8 cellular contexts compared by ENCODE assay signal in the genomic region with DNA sequence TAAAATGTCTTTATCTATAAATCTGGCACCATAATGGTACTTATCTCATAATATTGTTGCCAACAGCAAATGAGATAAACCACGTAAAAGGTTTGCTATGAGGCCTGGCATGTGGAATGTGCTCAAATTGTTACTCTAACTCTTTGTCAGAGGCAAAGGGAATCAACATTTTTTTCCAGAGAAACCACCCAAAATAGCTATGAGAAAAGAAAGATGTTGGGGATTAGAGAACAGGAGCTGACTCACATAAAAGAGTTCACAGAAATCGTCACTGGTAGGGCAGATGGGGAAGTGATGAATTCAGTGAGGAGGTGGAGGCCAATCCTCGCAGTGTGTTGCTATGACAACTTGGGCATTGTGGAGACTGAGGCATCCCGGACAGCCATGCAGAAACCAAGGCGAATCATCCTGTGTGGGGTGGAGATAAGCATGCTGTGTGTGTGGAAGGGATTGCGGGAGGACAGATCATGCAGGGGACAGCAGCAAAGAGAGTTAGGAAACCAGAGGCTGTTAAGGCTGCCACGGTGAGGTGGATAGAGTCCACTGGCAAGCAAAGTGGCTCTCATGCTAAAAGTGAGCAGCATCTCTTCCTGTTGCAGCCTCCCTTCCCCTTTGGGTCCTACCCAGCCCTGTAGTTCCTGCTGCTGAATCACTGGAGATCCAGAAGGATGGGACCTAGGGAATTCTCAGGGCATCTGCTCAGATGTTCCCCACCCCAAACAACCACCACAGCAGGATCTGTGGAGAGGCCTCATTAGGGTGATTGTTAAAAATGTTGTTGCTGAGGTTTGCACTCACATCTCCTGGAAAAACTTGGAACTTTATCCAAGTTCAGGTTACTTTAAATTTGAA.
DNase-seq lines count a peak whose midpoint lies in the region; ATAC-seq and TF ChIP-seq lines count a peak whose summit lies in the region.

No MANE protein-coding gene starts in this region.

- H3K36me3 ChIP-seq in IMR-90 (ENCODE audit: control insufficient read depth, insufficient read depth, low read length), result no peaks in the 10 kb centered on the region
- H3K36me3 ChIP-seq in naive thymus-derived CD4-positive, alpha-beta T cell (ENCODE audit: control insufficient read depth in 2 of 3, insufficient read depth in 3 of 3, low read length in 3 of 3), result no peaks in the 10 kb centered on the region

- H3K4me1 Mint-ChIP-seq in dendritic cell treated with granulocyte-macrophage colony-stimulating factor and Interleukin-4, amounts not matched to agents 40 ng/mL and 50 ng/mL, for 4 days (ENCODE audit: low read depth), result peaks cover 39% of the 10 kb centered on the region
- H3K4me1 Mint-ChIP-seq in naive thymus-derived CD4-positive, alpha-beta T cell, result peaks cover 25 to 83% (median 77%) of the 10 kb centered on the region in 7 donors
- peaks cover 21 to 47% of the 10 kb centered on the region in 2 donors for H3K4me1 Mint-ChIP-seq in stimulated activated naive B cell treated with anti-CD40 and anti-IgM and Interleukin-4, amounts not matched to agents 10 μg/mL and 1 μg/mL and 100 μg/mL, for 72 hours

- H3K23ac ChIP-seq in IMR-90 (ENCODE audit: low read depth, low read length), result peak overlapping the region; percentile 15

- H4K20me1 ChIP-seq in IMR-90 (ENCODE audit: insufficient read depth, low read length), result no peaks in the 10 kb centered on the region

- peak overlapping the region; percentile 11 for H4K5ac ChIP-seq in IMR-90 (ENCODE audit: low read depth, low read length)

- DNase-seq in IMR-90 (peak; percentile 99), COLO668 (lab: John Stamatoyannopoulos, UW; ENCODE audit: unreplicated experiment) (no peak)
- DNase-seq in activated CD4-positive, alpha-beta T cell treated with anti-CD3 and anti-CD28 coated beads, Interleukin-2, amount 50 U/mL, for 1 hour, result peak; percentile 51
- DNase-seq in naive thymus-derived CD4-positive, alpha-beta T cell, result peak in 5 of 9 donors; percentile 18 to 78 (median 22)
- peak; percentile 52 for DNase-seq in stimulated activated naive B cell treated with anti-CD40 and anti-IgM and Interleukin-4, amounts not matched to agents 10 μg/mL and 1 μg/mL and 100 μg/mL, for 72 hours

- H3K79me1 ChIP-seq in IMR-90 (ENCODE audit: low read depth in 1 of 2, low read length in 2 of 2), result peaks cover 0 to 12% of the 10 kb centered on the region in 2 experiments; a peak in 2 of 4 replicates

- TF ChIP-seq POLR2A in IMR-90 (IDR thresholded peaks at IDR 0.05; ENCODE audit: low read depth, low read length), result peak; percentile 80

- peak overlapping the region; percentile 71 for H2AK9ac ChIP-seq in IMR-90 (replicated peaks; ENCODE audit: low read depth, low read length, poor library complexity)

- POLR2A ChIA-PET in IMR-90 (lab: Charles Lee; ENCODE audit: unreplicated experiment), result interaction anchor here (0.6 to 0.7 kb wide), 2 partner anchors 190 to 204 kb away, joined by 3 to 4 read pairs; no protein-coding TSS in a partner anchor
- POLR2A ChIA-PET in naive thymus-derived CD4-positive, alpha-beta T cell (lab: Charles Lee), result interaction anchor here (0.6 to 4.1 kb wide), 6 partner anchors 15 to 402 kb away, joined by 3 to 24 read pairs (median 4); partner anchors contain the start of gene VIM

- in situ Hi-C loops in IMR-90 (cut with MboI; ENCODE audit: low sequenced_read_pairs), result loop anchor here (5.0 kb wide), 1 partner anchor 202 kb away; the partner anchor contains the start of gene VIM

- peak overlapping the region; percentile 73 for H2BK120ac ChIP-seq in IMR-90 (ENCODE audit: low read depth, low read length)

- H3K4me1 ChIP-seq in IMR-90 (ENCODE audit: control insufficient read depth, insufficient read depth, low read length), result peaks cover 20% of the 10 kb centered on the region
- H3K4me1 ChIP-seq in naive thymus-derived CD4-positive, alpha-beta T cell (ENCODE audit: control insufficient read depth in 2 of 2, insufficient read depth in 2 of 2, low read length in 2 of 2), result peaks cover 50 to 64% of the 10 kb centered on the region in 2 donors

- WGBS in IMR-90 (ENCODE audit: extremely low coverage in 2 of 2, insufficient read length in 1 of 2), 2 experiments, result 0% methylated on average over 4 of the region's 7 CpGs; no CpG with 5 or more reads in 1 of the 2 experiments

- H2BK15ac ChIP-seq in IMR-90 (ENCODE audit: low read depth, low read length), result peak overlapping the region; percentile 2; the same call in 1 of the 3 replicates

- peaks cover 9% of the 10 kb centered on the region; the same call in 1 of the 2 replicates for H3K9me1 ChIP-seq in IMR-90 (ENCODE audit: insufficient read depth, low read length)

- H3K4ac ChIP-seq in IMR-90 (ENCODE audit: low read depth, low read length), result peak overlapping the region; percentile 77

- peak overlapping the region; percentile 14 for H3K18ac ChIP-seq in IMR-90 (ENCODE audit: low read depth, low read length)

- H2AFZ ChIP-seq in IMR-90 (replicated peaks; ENCODE audit: low read length, poor library complexity), result peak overlapping the region; percentile 82

- H3K56ac ChIP-seq in IMR-90 (ENCODE audit: extremely low read depth, insufficient read depth, low read length), result peak overlapping the region; percentile 41

- no peaks in the 10 kb centered on the region for H3K36me3 Mint-ChIP-seq in dendritic cell treated with granulocyte-macrophage colony-stimulating factor and Interleukin-4, amounts not matched to agents 40 ng/mL and 50 ng/mL, for 4 days (ENCODE audit: low read depth)
- H3K36me3 Mint-ChIP-seq in naive thymus-derived CD4-positive, alpha-beta T cell, result peaks cover 0 to 7% (median 0%) of the 10 kb centered on the region in 5 donors
- H3K36me3 Mint-ChIP-seq in stimulated activated naive B cell treated with anti-CD40 and anti-IgM and Interleukin-4, amounts not matched to agents 10 μg/mL and 1 μg/mL and 100 μg/mL, for 72 hours, result no peaks in the 10 kb centered on the region

- peak overlapping the region; percentile 44 for H3K4me3 Mint-ChIP-seq in dendritic cell treated with granulocyte-macrophage colony-stimulating factor and Interleukin-4, amounts not matched to agents 40 ng/mL and 50 ng/mL, for 4 days
- H3K4me3 Mint-ChIP-seq in naive thymus-derived CD4-positive, alpha-beta T cell, result peak overlapping the region; percentile 27 to 81 (median 58)
- H3K4me3 Mint-ChIP-seq in stimulated activated naive B cell treated with anti-CD40 and anti-IgM and Interleukin-4, amounts not matched to agents 10 μg/mL and 1 μg/mL and 100 μg/mL, for 72 hours, result peak overlapping the region; percentile 45 to 61

- TF ChIP-seq CTCF in IMR-90 (conservative IDR thresholded peaks at IDR 0.05; ENCODE audit: low read depth, low read length), result no peak

- H3K14ac ChIP-seq in IMR-90 (replicated peaks; ENCODE audit: low read depth, low read length), result peak overlapping the region; percentile 48

- peak overlapping the region; percentile 89 for H3K27ac Mint-ChIP-seq in dendritic cell treated with granulocyte-macrophage colony-stimulating factor and Interleukin-4, amounts not matched to agents 40 ng/mL and 50 ng/mL, for 4 days
- H3K27ac Mint-ChIP-seq in naive thymus-derived CD4-positive, alpha-beta T cell, result peak overlapping the region; percentile 88 to 98 (median 94)
- H3K27ac Mint-ChIP-seq in stimulated activated naive B cell treated with anti-CD40 and anti-IgM and Interleukin-4, amounts not matched to agents 10 μg/mL and 1 μg/mL and 100 μg/mL, for 72 hours, result peak overlapping the region; percentile 97

- H3K27me3 Mint-ChIP-seq in dendritic cell treated with granulocyte-macrophage colony-stimulating factor and Interleukin-4, amounts not matched to agents 40 ng/mL and 50 ng/mL, for 4 days, result no peaks in the 10 kb centered on the region
- peaks cover 0 to 9% (median 0%) of the 10 kb centered on the region in 5 donors for H3K27me3 Mint-ChIP-seq in naive thymus-derived CD4-positive, alpha-beta T cell
- no peaks in the 10 kb centered on the region for H3K27me3 Mint-ChIP-seq in stimulated activated naive B cell treated with anti-CD40 and anti-IgM and Interleukin-4, amounts not matched to agents 10 μg/mL and 1 μg/mL and 100 μg/mL, for 72 hours

- H3K9me3 ChIP-seq in IMR-90 (ENCODE audit: control insufficient read depth, insufficient read depth, low read length), result no peaks in the 10 kb centered on the region
- H3K9me3 ChIP-seq in naive thymus-derived CD4-positive, alpha-beta T cell (ENCODE audit: control insufficient read depth in 2 of 3, low read length in 3 of 3), result no peaks in the 10 kb centered on the region

- no TSS peak for BruUV-seq in IMR-90 (replicated peaks; lab: Mats Ljungman, UMichigan)

- H3K9me3 Mint-ChIP-seq in dendritic cell treated with granulocyte-macrophage colony-stimulating factor and Interleukin-4, amounts not matched to agents 40 ng/mL and 50 ng/mL, for 4 days, result no peaks in the 10 kb centered on the region
- H3K9me3 Mint-ChIP-seq in naive thymus-derived CD4-positive, alpha-beta T cell, result no peaks in the 10 kb centered on the region
- no peaks in the 10 kb centered on the region for H3K9me3 Mint-ChIP-seq in stimulated activated naive B cell treated with anti-CD40 and anti-IgM and Interleukin-4, amounts not matched to agents 10 μg/mL and 1 μg/mL and 100 μg/mL, for 72 hours

- peak overlapping the region; percentile 1; the same call in 1 of the 2 replicates for H3K4me3 ChIP-seq in IMR-90 (ENCODE audit: insufficient read depth, low read depth, low read length)
- no peak overlapping the region for H3K4me3 ChIP-seq in naive thymus-derived CD4-positive, alpha-beta T cell (ENCODE audit: low read length)

- H4K91ac ChIP-seq in IMR-90 (ENCODE audit: insufficient read depth, low read depth, low read length), result peak overlapping the region; percentile 71

- peak; percentile 52 for TF ChIP-seq RAD21 in IMR-90 (IDR thresholded peaks at IDR 0.05; ENCODE audit: low read length)

- H3K9ac ChIP-seq in IMR-90 (ENCODE audit: low read depth, low read length), result peak overlapping the region; percentile 3; the same call in 1 of the 2 replicates

- peak overlapping the region; percentile 38 for H3K27ac ChIP-seq in IMR-90 (ENCODE audit: insufficient read depth, low read length)
- H3K27ac ChIP-seq in naive thymus-derived CD4-positive, alpha-beta T cell (ENCODE audit: low read depth, low read length), result peak overlapping the region; percentile 82

- peak overlapping the region; percentile 37 for H3K4me2 ChIP-seq in IMR-90 (ENCODE audit: low read depth, low read length)

- no peaks in the 10 kb centered on the region for H3K27me3 ChIP-seq in IMR-90 (ENCODE audit: control insufficient read depth, insufficient read depth, low read length)
- no peaks in the 10 kb centered on the region for H3K27me3 ChIP-seq in naive thymus-derived CD4-positive, alpha-beta T cell (ENCODE audit: control insufficient read depth in 2 of 2, insufficient read depth in 2 of 2, low read length in 2 of 2)

- H4K8ac ChIP-seq in IMR-90 (ENCODE audit: low read depth in 2 of 2, low read length in 2 of 2), result peak overlapping the region; percentile 33 to 74

- H2BK20ac ChIP-seq in IMR-90 (ENCODE audit: low read depth, low read length), result peak overlapping the region; percentile 64

- dilution Hi-C loops in IMR-90 (cut with HindIII; ENCODE audit: low sequenced_read_pairs, unreplicated experiment), result no loop called here

- ATAC-seq in IMR-90 (ENCODE audit: low read depth) (peak; percentile 84), HG02938 (IDR thresholded peaks at IDR 0.05; ENCODE audit: unreplicated experiment) (no peak), GM21825 (IDR thresholded peaks at IDR 0.05; ENCODE audit: unreplicated experiment) (no peak)
- peak; percentile 52 for ATAC-seq in naive thymus-derived CD4-positive, alpha-beta T cell
- ATAC-seq in stimulated activated naive B cell treated with anti-CD40 and anti-IgM and Interleukin-4, amounts not matched to agents 10 μg/mL and 1 μg/mL and 100 μg/mL, for 72 hours (replicated peaks), result peak; percentile 55 to 58

- intact Hi-C loops in IMR-90 (cut with micrococcal nuclease), result loop anchor here (1.0 kb wide), 1 partner anchor 58 kb away; no protein-coding TSS in a partner anchor
- intact Hi-C loops in dendritic cell treated with granulocyte-macrophage colony-stimulating factor and Interleukin-4, amounts not matched to agents 40 ng/mL and 50 ng/mL, for 4 days (cut with micrococcal nuclease), result loop anchor here (2.0 kb wide), 1 partner anchor 203 kb away; the partner anchor contains the start of gene VIM
- intact Hi-C loops in naive thymus-derived CD4-positive, alpha-beta T cell (cut with micrococcal nuclease), result loop anchor here (2.0 to 10.0 kb wide), 7 partner anchors 59 to 1629 kb away; partner anchors contain the start of genes ARL5B (in 2 of the 2), NSUN6 (in 2 of the 2) and STAM (in 2 of the 2)

- CTCF ChIA-PET in IMR-90 (lab: Yijun Ruan, JAX), result interaction anchor here (1.7 kb wide), 1 partner anchor 155 kb away, joined by 4 read pairs; no protein-coding TSS in a partner anchor
- CTCF ChIA-PET in naive thymus-derived CD4-positive, alpha-beta T cell (lab: Charles Lee), result interaction anchor here (0.6 to 1.2 kb wide), 2 partner anchors 9 to 38 kb away, joined by 3 read pairs; no protein-coding TSS in a partner anchor

- H2BK5ac ChIP-seq in IMR-90 (ENCODE audit: low read depth, low read length, poor library complexity, severe bottlenecking), result peak overlapping the region; percentile 68

- peak overlapping the region; percentile 61 for H2AK5ac ChIP-seq in IMR-90 (ENCODE audit: low read depth, low read length)

Comparison
In these comparisons a context has a peak if more than half of its experiments do, and no peak if none do; other contexts are left out.
1. ATAC-seq: peak in IMR-90 (single experiment), naive thymus-derived CD4-positive, alpha-beta T cell (single experiment) and stimulated activated naive B cell treated with anti-CD40 and anti-IgM and Interleukin-4, amounts not matched to agents 10 μg/mL and 1 μg/mL and 100 μg/mL, for 72 hours (2 of 2); none in HG02938 (single experiment) and GM21825 (single experiment).
2. Peak in every context shown above with its lines, with median percentiles within 50 percentile points of each other: H3K27ac Mint-ChIP-seq and H3K4me3 Mint-ChIP-seq.